Comparison of ENCODE assay signal across 15 cellular contexts in the genomic region with DNA sequence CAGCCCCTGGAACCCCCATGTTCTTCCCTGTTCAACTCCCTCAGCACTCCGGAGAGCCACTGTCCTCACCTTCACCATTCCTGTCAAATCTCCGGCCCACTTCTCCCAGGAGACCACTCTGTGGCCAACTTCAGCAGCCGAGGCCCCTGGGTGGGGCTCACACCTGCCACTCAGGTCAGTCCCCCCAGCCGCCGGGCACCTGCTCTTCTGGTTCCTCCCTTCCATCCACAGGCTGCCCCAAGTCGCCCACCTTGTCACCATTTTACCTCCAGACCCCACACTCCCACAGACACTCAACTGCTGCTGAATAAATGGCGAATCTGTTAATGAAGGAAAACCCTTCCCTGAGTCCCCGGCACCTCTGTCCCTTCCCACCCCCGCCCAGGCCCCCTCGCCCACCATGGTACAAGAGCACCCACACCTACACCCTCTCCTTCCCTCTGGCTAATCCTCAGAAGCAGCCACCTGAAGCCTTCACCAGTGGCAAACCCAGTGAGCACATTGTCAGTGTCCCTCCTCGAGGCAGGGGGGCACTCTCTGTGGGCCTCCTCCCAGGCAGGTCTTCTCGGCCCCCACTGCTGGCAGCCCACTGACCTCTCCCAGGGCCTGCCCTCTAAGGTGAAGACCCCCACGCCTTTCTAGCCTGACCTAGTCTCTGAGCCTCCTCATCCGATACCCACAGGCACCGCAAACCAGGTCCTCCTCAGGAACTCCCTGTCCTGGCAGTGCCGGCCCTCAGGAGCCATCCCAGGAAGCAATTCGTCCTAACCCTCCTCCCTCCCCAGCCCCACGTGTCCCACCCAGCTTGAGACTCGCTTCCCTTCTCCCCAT. TPM values are rescaled to one million over a fixed set of nuclear protein-coding genes. Genes with fewer than 3 reads are reported as not detected.
DNase-seq lines count a peak whose midpoint lies in the region; ATAC-seq and TF ChIP-seq lines count a peak whose summit lies in the region.
"Had no signal": no experiment of that assay in that cellular context is flagged by ENCODE, and none has a peak within 500 bp of the region (broad histone marks: within the 10 kb centered on the region; RNA-seq: fewer than 3 reads in every experiment).

No MANE protein-coding gene starts in this region.

- no peaks in the 10 kb centered on the region for H3K27me3 Mint-ChIP-seq in dendritic cell treated with granulocyte-macrophage colony-stimulating factor and Interleukin-4, amounts not matched to agents 40 ng/mL and 50 ng/mL, for 4 days
- no peaks in the 10 kb centered on the region for H3K27me3 Mint-ChIP-seq in osteocyte (ENCODE audit: unreplicated experiment)
- H3K27me3 Mint-ChIP-seq: activated B cell treated with CpG ODN at 0.5 μM for 24 hours had no signal

- H3K4me1 Mint-ChIP-seq in dendritic cell treated with granulocyte-macrophage colony-stimulating factor and Interleukin-4, amounts not matched to agents 40 ng/mL and 50 ng/mL, for 4 days (ENCODE audit: low read depth) = peaks cover 36% of the 10 kb centered on the region
- peaks cover 13% of the 10 kb centered on the region for H3K4me1 Mint-ChIP-seq in osteocyte (ENCODE audit: unreplicated experiment)

- H3K27me3 ChIP-seq in SJCRH30 = no peaks in the 10 kb centered on the region

- 0 out of 2 replicates have a peak, but pooled peaks cover 4% of the 10 kb centered on the region for H3K4me1 ChIP-seq in SJCRH30

- no peaks in the 10 kb centered on the region for H3K9me3 Mint-ChIP-seq in dendritic cell treated with granulocyte-macrophage colony-stimulating factor and Interleukin-4, amounts not matched to agents 40 ng/mL and 50 ng/mL, for 4 days
- H3K9me3 Mint-ChIP-seq in osteocyte (ENCODE audit: unreplicated experiment) = no peaks in the 10 kb centered on the region
- H3K9me3 Mint-ChIP-seq: activated B cell treated with CpG ODN at 0.5 μM for 24 hours; activated naive CD4-positive, alpha-beta T cell treated with anti-CD3 and anti-CD28 coated beads for 36 hours had no signal

- H3K4me3 ChIP-seq in SJCRH30 = no peak overlapping the region

- DNase-seq in GM13976 (ENCODE audit: low spot score) = peak; percentile 17
- DNase-seq in osteocyte (ENCODE audit: extremely low spot score, unreplicated experiment) = no peak
- DNase-seq in stimulated activated CD4-positive, alpha-beta T cell treated with anti-CD3 and anti-CD28 coated beads, Interleukin-1b, Interleukin-23, amount 100 ng/mL, for 48 hours = no peak
- no peak for DNase-seq in DMS 273 (lab: John Stamatoyannopoulos, UW; ENCODE audit: unreplicated experiment)
- DNase-seq in SJCRH30 = no peak
- DNase-seq: activated B cell treated with CpG ODN at 0.5 μM for 24 hours; activated naive CD4-positive, alpha-beta T cell treated with anti-CD3 and anti-CD28 coated beads for 36 hours; midbrain; NCI-H2081 treated with DMSO at 0.1 percent for 48 hours; NCI-H774; stimulated activated CD4-positive, alpha-beta T cell treated with anti-CD3 and anti-CD28 coated beads, Interleukin-12 subunit alpha, Interleukin-12 subunit beta, amount 100 ng/mL, for 4 hours had no signal

- no peak for ATAC-seq in HG03196 (IDR thresholded peaks at IDR 0.05; ENCODE audit: unreplicated experiment)

- H3K4me3 Mint-ChIP-seq in dendritic cell treated with granulocyte-macrophage colony-stimulating factor and Interleukin-4, amounts not matched to agents 40 ng/mL and 50 ng/mL, for 4 days = no peak overlapping the region
- H3K4me3 Mint-ChIP-seq in osteocyte (ENCODE audit: unreplicated experiment) = no peak overlapping the region
- H3K4me3 Mint-ChIP-seq: activated B cell treated with CpG ODN at 0.5 μM for 24 hours; activated naive CD4-positive, alpha-beta T cell treated with anti-CD3 and anti-CD28 coated beads for 36 hours had no signal

- peaks cover 40% of the 10 kb centered on the region for H3K36me3 ChIP-seq in SJCRH30

- H3K27ac Mint-ChIP-seq in dendritic cell treated with granulocyte-macrophage colony-stimulating factor and Interleukin-4, amounts not matched to agents 40 ng/mL and 50 ng/mL, for 4 days = peak overlapping the region; percentile 1
- H3K27ac Mint-ChIP-seq in osteocyte (ENCODE audit: unreplicated experiment) = peak overlapping the region; percentile 19
- H3K27ac Mint-ChIP-seq: activated B cell treated with CpG ODN at 0.5 μM for 24 hours; activated naive CD4-positive, alpha-beta T cell treated with anti-CD3 and anti-CD28 coated beads for 36 hours had no signal

- no peak for TF ChIP-seq CTCF in 22Rv1 (IDR thresholded peaks at IDR 0.05)
- no peak for TF ChIP-seq CTCF in GM13976 (IDR thresholded peaks at IDR 0.05; ENCODE audit: borderline replicate concordance, control extremely low read depth, extremely low read depth, insufficient read depth, missing control alignments)
- no peak for TF ChIP-seq CTCF in osteocyte (IDR thresholded peaks at IDR 0.05)

- H3K27ac ChIP-seq in 22Rv1 (peak overlapping the region; percentile 46), SJCRH30 (no peak overlapping the region)
- H3K27ac ChIP-seq: parathyroid adenoma had no signal

- in situ Hi-C loops in GM13976 (cut with MboI; ENCODE audit: low sequenced_read_pairs, unreplicated experiment) = no loop called here

- H3K36me3 Mint-ChIP-seq in dendritic cell treated with granulocyte-macrophage colony-stimulating factor and Interleukin-4, amounts not matched to agents 40 ng/mL and 50 ng/mL, for 4 days (ENCODE audit: low read depth) = peaks cover 75% of the 10 kb centered on the region
- peaks cover 11% of the 10 kb centered on the region for H3K36me3 Mint-ChIP-seq in osteocyte (ENCODE audit: unreplicated experiment)

- intact Hi-C loops in dendritic cell treated with granulocyte-macrophage colony-stimulating factor and Interleukin-4, amounts not matched to agents 40 ng/mL and 50 ng/mL, for 4 days (cut with micrococcal nuclease) = no loop called here

- H3K9me3 ChIP-seq in SJCRH30 (replicated peaks) = no peaks in the 10 kb centered on the region

RNA-seq across cellular contexts. Expression of a gene that starts 8.2 kb away (rescaled TPM):
- total RNA-seq in osteocyte = 61.1 and 62.3 TPM in 2 replicates
- 89.0 and 98.6 TPM in 2 replicates for total RNA-seq in SJCRH30 (2014; rRNA removed; shearing (Covaris generic))

RNA-seq across cellular contexts. Expression of a gene that starts 21.7 kb away (rescaled TPM):
- total RNA-seq in osteocyte = 439 and 456 TPM in 2 replicates
- 140 and 142 TPM in 2 replicates for total RNA-seq in SJCRH30 (2014; rRNA removed; shearing (Covaris generic))

RNA-seq across cellular contexts. Expression of a gene that starts 22.6 kb away (rescaled TPM):
- 196 and 203 TPM in 2 replicates for total RNA-seq in osteocyte
- total RNA-seq in SJCRH30 (2014; rRNA removed; shearing (Covaris generic)) = 45.7 and 48.3 TPM in 2 replicates
- total RNA-seq: activated B cell treated with CpG ODN at 0.5 μM for 24 hours had no signal
